ENCODE assay signal across 2 cellular contexts in genomic region chr4:176277162-176277904, GRCh38.
TF ChIP-seq lines count a peak whose summit lies in the region.

No MANE protein-coding gene starts in this region.

TF ChIP-seq in SK-N-SH treated with all-trans-retinoic acid at 6 μM for 48 hours, 23 proteins besides CTCF, POLR2A, EP300 and RAD21:
- no peak for TF ChIP-seq ZFP3 (CRISPR knock-in tag; IDR thresholded peaks at IDR 0.05)
- no peak for TF ChIP-seq ESRRG (CRISPR knock-in tag; IDR thresholded peaks at IDR 0.05)
- no peak for TF ChIP-seq ARNTL (CRISPR knock-in tag; IDR thresholded peaks at IDR 0.05; ENCODE audit: borderline replicate concordance, low read depth)
- no peak for TF ChIP-seq ISL1 (CRISPR knock-in tag; IDR thresholded peaks at IDR 0.05)
- TF ChIP-seq RARB (CRISPR knock-in tag; IDR thresholded peaks at IDR 0.05): no peak
- TF ChIP-seq TSHZ2 (CRISPR knock-in tag; IDR thresholded peaks at IDR 0.05): no peak
- TF ChIP-seq ZNF565 (CRISPR knock-in tag; conservative IDR thresholded peaks at IDR 0.05; ENCODE audit: low read depth): no peak

TF ChIP-seq in endothelial cell of umbilical vein, 7 proteins besides CTCF, POLR2A, EP300 and RAD21:
- TF ChIP-seq FOS (IDR thresholded peaks at IDR 0.05; ENCODE audit: borderline replicate concordance, insufficient read depth, low read length) (no peak), POLR2AphosphoS5 (IDR thresholded peaks at IDR 0.05; ENCODE audit: insufficient read depth, low read depth, low read length) (no peak), MYC (IDR thresholded peaks at IDR 0.05; ENCODE audit: low read depth, low read length) (no peak), EZH2 (IDR thresholded peaks at IDR 0.05; ENCODE audit: borderline replicate concordance, low read depth, low read length, severe bottlenecking) (no peak), JUN (IDR thresholded peaks at IDR 0.05; ENCODE audit: borderline replicate concordance, insufficient read depth, insufficient read length, low read depth) (no peak), MAX (IDR thresholded peaks at IDR 0.05; ENCODE audit: insufficient read depth, insufficient read length) (no peak), GATA2 (IDR thresholded peaks at IDR 0.05; ENCODE audit: insufficient read depth, insufficient read length, low read depth, low read length) (no peak)
